7 cellular contexts compared by ENCODE assay signal in the genomic region with DNA sequence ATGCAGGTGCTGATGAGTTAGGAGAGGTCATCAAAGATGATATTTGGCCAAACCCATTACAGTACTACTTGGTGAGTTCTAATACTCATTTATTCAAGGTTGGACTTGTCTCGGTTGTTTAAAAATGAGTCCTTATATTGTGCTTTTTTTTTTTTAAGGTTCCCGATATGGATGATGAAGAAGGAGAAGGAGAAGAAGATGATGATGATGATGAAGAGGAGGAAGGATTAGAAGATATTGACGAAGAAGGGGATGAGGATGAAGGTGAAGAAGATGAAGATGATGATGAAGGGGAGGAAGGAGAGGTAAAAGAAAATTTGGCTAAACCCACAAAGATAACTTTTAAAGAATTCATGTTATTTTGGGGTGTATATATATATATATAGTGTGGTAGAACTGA. TPM values are rescaled to one million over a fixed set of nuclear protein-coding genes. Genes with fewer than 3 reads are reported as not detected.
DNase-seq lines count a peak whose midpoint lies in the region; ATAC-seq lines count a peak whose summit lies in the region.
"Not testable (repeated sequence)": the region's sequence is repeated elsewhere in the genome, so short reads cannot be mapped to it uniquely, and the experiment has no call there.

No MANE protein-coding gene starts in this region.

- not testable (repeated sequence) for H3K9me3 Mint-ChIP-seq in CD8-positive, alpha-beta memory T cell; activated T-cell treated with anti-CD3 and anti-CD28 coated beads, Interleukin-2, amount 50 U/mL, for 24 hours; activated naive CD4-positive, alpha-beta T cell treated with anti-CD3 and anti-CD28 coated beads, Interleukin-2, amount 50 U/mL, for 24 hours; central memory CD8-positive, alpha-beta T cell; naive thymus-derived CD4-positive, alpha-beta T cell; stimulated activated effector memory CD8-positive, alpha-beta T cell treated with anti-CD3 and anti-CD28 coated beads, Interleukin-12 subunit alpha, Interleukin-12 subunit beta, amount 100 ng/mL, for 72 hours

- not testable (repeated sequence) for ATAC-seq in T-helper 17 cell; central memory CD8-positive, alpha-beta T cell (replicated peaks; ENCODE audit: extremely low read depth, poor library complexity, severe bottlenecking); naive thymus-derived CD4-positive, alpha-beta T cell; stimulated activated effector memory CD8-positive, alpha-beta T cell treated with anti-CD3 and anti-CD28 coated beads, Interleukin-12 subunit alpha, Interleukin-12 subunit beta, amount 100 ng/mL, for 72 hours

- peak overlapping the region in 5 of 8 donors; percentile 52 to 93 (median 75) for H3K27ac Mint-ChIP-seq in CD8-positive, alpha-beta memory T cell
- peak overlapping the region; percentile 91 for H3K27ac Mint-ChIP-seq in T-helper 17 cell
- H3K27ac Mint-ChIP-seq in activated T-cell treated with anti-CD3 and anti-CD28 coated beads, Interleukin-2, amount 50 U/mL, for 24 hours: peak overlapping the region; percentile 68
- peak overlapping the region; percentile 80 for H3K27ac Mint-ChIP-seq in activated naive CD4-positive, alpha-beta T cell treated with anti-CD3 and anti-CD28 coated beads, Interleukin-2, amount 50 U/mL, for 24 hours
- peak overlapping the region; percentile 44 for H3K27ac Mint-ChIP-seq in central memory CD8-positive, alpha-beta T cell (ENCODE audit: low read depth)
- H3K27ac Mint-ChIP-seq in naive thymus-derived CD4-positive, alpha-beta T cell: peak overlapping the region in 5 of 9 donors; percentile 6 to 90 (median 56)
- H3K27ac Mint-ChIP-seq in stimulated activated effector memory CD8-positive, alpha-beta T cell treated with anti-CD3 and anti-CD28 coated beads, Interleukin-12 subunit alpha, Interleukin-12 subunit beta, amount 100 ng/mL, for 72 hours: peak overlapping the region; percentile 40

- not testable (repeated sequence) for H3K9me3 ChIP-seq in CD8-positive, alpha-beta memory T cell (ENCODE audit: low read length); T-helper 17 cell (ENCODE audit: control insufficient read depth, low read length, poor library complexity, severe bottlenecking); naive thymus-derived CD4-positive, alpha-beta T cell (ENCODE audit: control insufficient read depth in 2 of 3, low read length in 3 of 3)

- H3K4me3 Mint-ChIP-seq in CD8-positive, alpha-beta memory T cell: peak overlapping the region in 1 of 7 donors; percentile 81
- H3K4me3 Mint-ChIP-seq in T-helper 17 cell; central memory CD8-positive, alpha-beta T cell; naive thymus-derived CD4-positive, alpha-beta T cell; stimulated activated effector memory CD8-positive, alpha-beta T cell treated with anti-CD3 and anti-CD28 coated beads, Interleukin-12 subunit alpha, Interleukin-12 subunit beta, amount 100 ng/mL, for 72 hours: not testable (repeated sequence)
- peak overlapping the region; percentile 6 for H3K4me3 Mint-ChIP-seq in activated T-cell treated with anti-CD3 and anti-CD28 coated beads, Interleukin-2, amount 50 U/mL, for 24 hours
- H3K4me3 Mint-ChIP-seq in activated naive CD4-positive, alpha-beta T cell treated with anti-CD3 and anti-CD28 coated beads, Interleukin-2, amount 50 U/mL, for 24 hours: peak overlapping the region; percentile 8

- not testable (repeated sequence) for DNase-seq in CD8-positive, alpha-beta memory T cell; T-helper 17 cell; activated T-cell treated with anti-CD3 and anti-CD28 coated beads, Interleukin-2, amount 50 U/mL, for 24 hours; central memory CD8-positive, alpha-beta T cell (ENCODE audit: low spot score in 2 of 2); naive thymus-derived CD4-positive, alpha-beta T cell; stimulated activated effector memory CD8-positive, alpha-beta T cell treated with anti-CD3 and anti-CD28 coated beads, Interleukin-12 subunit alpha, Interleukin-12 subunit beta, amount 100 ng/mL, for 72 hours (ENCODE audit: low spot score in 2 of 2)

- H3K27me3 Mint-ChIP-seq in CD8-positive, alpha-beta memory T cell; T-helper 17 cell; activated T-cell treated with anti-CD3 and anti-CD28 coated beads, Interleukin-2, amount 50 U/mL, for 24 hours; activated naive CD4-positive, alpha-beta T cell treated with anti-CD3 and anti-CD28 coated beads, Interleukin-2, amount 50 U/mL, for 24 hours; central memory CD8-positive, alpha-beta T cell; naive thymus-derived CD4-positive, alpha-beta T cell: not testable (repeated sequence)

- not testable (repeated sequence) for H3K27ac ChIP-seq in CD8-positive, alpha-beta memory T cell (ENCODE audit: low read depth, low read length); naive thymus-derived CD4-positive, alpha-beta T cell (ENCODE audit: low read depth, low read length)

- peaks cover 40% of the 10 kb centered on the region for H3K36me3 ChIP-seq in CD8-positive, alpha-beta memory T cell (ENCODE audit: insufficient read depth, low read length)
- H3K36me3 ChIP-seq in naive thymus-derived CD4-positive, alpha-beta T cell (ENCODE audit: control insufficient read depth in 2 of 3, insufficient read depth in 3 of 3, low read length in 3 of 3): peaks cover 11 to 45% (median 36%) of the 10 kb centered on the region in 3 experiments

- H3K4me1 Mint-ChIP-seq in CD8-positive, alpha-beta memory T cell: peaks cover 20 to 30% (median 25%) of the 10 kb centered on the region in 3 donors
- peaks cover 22% of the 10 kb centered on the region for H3K4me1 Mint-ChIP-seq in T-helper 17 cell
- H3K4me1 Mint-ChIP-seq in activated T-cell treated with anti-CD3 and anti-CD28 coated beads, Interleukin-2, amount 50 U/mL, for 24 hours (ENCODE audit: low read depth): peaks cover 24% of the 10 kb centered on the region
- peaks cover 24% of the 10 kb centered on the region for H3K4me1 Mint-ChIP-seq in activated naive CD4-positive, alpha-beta T cell treated with anti-CD3 and anti-CD28 coated beads, Interleukin-2, amount 50 U/mL, for 24 hours
- peaks cover 25% of the 10 kb centered on the region for H3K4me1 Mint-ChIP-seq in central memory CD8-positive, alpha-beta T cell
- peaks cover 13 to 27% (median 20%) of the 10 kb centered on the region in 7 donors for H3K4me1 Mint-ChIP-seq in naive thymus-derived CD4-positive, alpha-beta T cell
- peaks cover 20% of the 10 kb centered on the region for H3K4me1 Mint-ChIP-seq in stimulated activated effector memory CD8-positive, alpha-beta T cell treated with anti-CD3 and anti-CD28 coated beads, Interleukin-12 subunit alpha, Interleukin-12 subunit beta, amount 100 ng/mL, for 72 hours

- intact Hi-C loops in naive thymus-derived CD4-positive, alpha-beta T cell (cut with micrococcal nuclease): not testable (repeated sequence)

- peaks cover 11 to 62% (median 14%) of the 10 kb centered on the region in 3 donors for H3K36me3 Mint-ChIP-seq in CD8-positive, alpha-beta memory T cell
- not testable (repeated sequence) for H3K36me3 Mint-ChIP-seq in T-helper 17 cell (ENCODE audit: low read depth)
- H3K36me3 Mint-ChIP-seq in activated T-cell treated with anti-CD3 and anti-CD28 coated beads, Interleukin-2, amount 50 U/mL, for 24 hours (ENCODE audit: low read depth): peaks cover 79% of the 10 kb centered on the region
- peaks cover 30% of the 10 kb centered on the region for H3K36me3 Mint-ChIP-seq in activated naive CD4-positive, alpha-beta T cell treated with anti-CD3 and anti-CD28 coated beads, Interleukin-2, amount 50 U/mL, for 24 hours
- peaks cover 56% of the 10 kb centered on the region for H3K36me3 Mint-ChIP-seq in central memory CD8-positive, alpha-beta T cell (ENCODE audit: insufficient read depth)
- peaks cover 11 to 30% (median 21%) of the 10 kb centered on the region in 5 donors for H3K36me3 Mint-ChIP-seq in naive thymus-derived CD4-positive, alpha-beta T cell
- H3K36me3 Mint-ChIP-seq in stimulated activated effector memory CD8-positive, alpha-beta T cell treated with anti-CD3 and anti-CD28 coated beads, Interleukin-12 subunit alpha, Interleukin-12 subunit beta, amount 100 ng/mL, for 72 hours: peaks cover 75% of the 10 kb centered on the region

- not testable (repeated sequence) for H3K27me3 ChIP-seq in CD8-positive, alpha-beta memory T cell (ENCODE audit: insufficient read depth, low read length, poor library complexity, severe bottlenecking); naive thymus-derived CD4-positive, alpha-beta T cell (ENCODE audit: control insufficient read depth in 2 of 2, insufficient read depth in 2 of 2, low read length in 2 of 2)

- H3K4me1 ChIP-seq in CD8-positive, alpha-beta memory T cell (ENCODE audit: insufficient read depth, low read length): peaks cover 11% of the 10 kb centered on the region
- H3K4me1 ChIP-seq in naive thymus-derived CD4-positive, alpha-beta T cell (ENCODE audit: control insufficient read depth in 2 of 2, insufficient read depth in 2 of 2, low read length in 2 of 2): peaks cover 0 to 12% of the 10 kb centered on the region in 2 donors

- H3K4me3 ChIP-seq in CD8-positive, alpha-beta memory T cell (ENCODE audit: low read length); naive thymus-derived CD4-positive, alpha-beta T cell (ENCODE audit: low read length): not testable (repeated sequence)

- POLR2A ChIA-PET in CD8-positive, alpha-beta memory T cell (lab: Charles Lee): interaction anchor here (1.3 kb wide), 1 partner anchor 10 kb away, joined by 4 read pairs; no protein-coding TSS in a partner anchor
- POLR2A ChIA-PET in naive thymus-derived CD4-positive, alpha-beta T cell (lab: Charles Lee): interaction anchor here (0.5 to 1.2 kb wide), 3 partner anchors 10 to 111 kb away, joined by 3 to 4 read pairs (median 3); no protein-coding TSS in a partner anchor

- CTCF ChIA-PET in CD8-positive, alpha-beta memory T cell (lab: Charles Lee): interaction anchor here (4.4 kb wide), 1 partner anchor 8 kb away, joined by 22 read pairs; the partner anchor contains the start of gene PKN3
- CTCF ChIA-PET in naive thymus-derived CD4-positive, alpha-beta T cell (lab: Charles Lee): interaction anchor here (0.6 to 0.7 kb wide), 2 partner anchors 38 to 394 kb away, joined by 3 to 4 read pairs; no protein-coding TSS in a partner anchor

RNA-seq across cellular contexts. Expression of gene SET, which starts 4.7 kb away (rescaled TPM):
- total RNA-seq in CD8-positive, alpha-beta memory T cell: 1,000 to 10,000 TPM in 1 of 2 experiments, 100 to 1,000 TPM in 1; 939 to 1,027 TPM
- polyA plus RNA-seq in CD8-positive, alpha-beta memory T cell: 229 TPM
- 100 to 1,000 TPM; 223 to 231 TPM for total RNA-seq in T-helper 17 cell
- total RNA-seq in naive thymus-derived CD4-positive, alpha-beta T cell: 100 to 1,000 TPM; 222 to 488 (median 270) TPM
- 100 to 1,000 TPM; 133 to 200 TPM for polyA plus RNA-seq in naive thymus-derived CD4-positive, alpha-beta T cell

RNA-seq across cellular contexts. Expression of gene PKN3, which starts 8.6 kb away (rescaled TPM):
- 1 to 10 TPM; 7.5 to 7.9 TPM for total RNA-seq in CD8-positive, alpha-beta memory T cell
- 1.4 TPM for polyA plus RNA-seq in CD8-positive, alpha-beta memory T cell
- total RNA-seq in T-helper 17 cell: 1 to 10 TPM in 1 of 2 donors, under 1 TPM in 1; 0.96 to 2.0 TPM
- total RNA-seq in naive thymus-derived CD4-positive, alpha-beta T cell: 10 to 100 TPM in 1 of 5 experiments, 1 to 10 TPM in 4; 1.1 to 11.7 (median 1.6) TPM
- polyA plus RNA-seq in naive thymus-derived CD4-positive, alpha-beta T cell: 1 to 10 TPM in 1 of 2 donors, under 1 TPM in 1; 0.93 to 1.1 TPM

RNA-seq across cellular contexts. Expression of gene ZDHHC12, which starts 30.2 kb away (rescaled TPM):
- total RNA-seq in CD8-positive, alpha-beta memory T cell: 10 to 100 TPM; 76.1 to 82.0 TPM
- 67.3 TPM for polyA plus RNA-seq in CD8-positive, alpha-beta memory T cell
- total RNA-seq in T-helper 17 cell: 10 to 100 TPM; 23.5 to 26.9 TPM
- total RNA-seq in naive thymus-derived CD4-positive, alpha-beta T cell: 10 to 100 TPM; 21.2 to 70.3 (median 25.7) TPM
- polyA plus RNA-seq in naive thymus-derived CD4-positive, alpha-beta T cell: 10 to 100 TPM; 63.2 to 74.2 TPM

RNA-seq across cellular contexts. Expression of gene DYNC2I2, which starts 37.1 kb away (rescaled TPM):
- total RNA-seq in CD8-positive, alpha-beta memory T cell: 10 to 100 TPM; 67.7 to 68.6 TPM
- 3.0 TPM for polyA plus RNA-seq in CD8-positive, alpha-beta memory T cell
- 1 to 10 TPM; 3.7 to 3.8 TPM for total RNA-seq in T-helper 17 cell
- total RNA-seq in naive thymus-derived CD4-positive, alpha-beta T cell: 10 to 100 TPM in 1 of 5 experiments, 1 to 10 TPM in 4; 2.5 to 41.7 (median 3.8) TPM
- polyA plus RNA-seq in naive thymus-derived CD4-positive, alpha-beta T cell: 1 to 10 TPM; 1.4 to 2.5 TPM

Comparison
In these comparisons a context has a peak if more than half of its experiments do, and no peak if none do; other contexts are left out.
1. H3K27ac Mint-ChIP-seq: peak in every context shown above with its lines; median percentile 91 in T-helper 17 cell; 80 in activated naive CD4-positive, alpha-beta T cell treated with anti-CD3 and anti-CD28 coated beads, Interleukin-2, amount 50 U/mL, for 24 hours; 75 in CD8-positive, alpha-beta memory T cell; 68 in activated T-cell treated with anti-CD3 and anti-CD28 coated beads, Interleukin-2, amount 50 U/mL, for 24 hours; 56 in naive thymus-derived CD4-positive, alpha-beta T cell; 44 in central memory CD8-positive, alpha-beta T cell; 40 in stimulated activated effector memory CD8-positive, alpha-beta T cell treated with anti-CD3 and anti-CD28 coated beads, Interleukin-12 subunit alpha, Interleukin-12 subunit beta, amount 100 ng/mL, for 72 hours.